9 cellular contexts compared by ENCODE assay signal in genomic region chr19:41299755-41300089, GRCh38.
DNase-seq lines count a peak whose midpoint lies in the region; ATAC-seq and FAIRE-seq lines count a peak whose summit lies in the region.
"Had no signal": no experiment of that assay in that cellular context is flagged by ENCODE, and none has a peak within 500 bp of the region (broad histone marks: within the 10 kb centered on the region; RNA-seq: fewer than 3 reads in every experiment).

No MANE protein-coding gene starts in this region.

- H3K27me3 ChIP-seq in effector memory CD4-positive, alpha-beta T cell (replicated peaks; ENCODE audit: control insufficient read depth, insufficient read depth, low read length, poor library complexity, severe bottlenecking) = no peaks in the 10 kb centered on the region

- no peaks in the 10 kb centered on the region for H3K9me3 ChIP-seq in effector memory CD4-positive, alpha-beta T cell (ENCODE audit: control insufficient read depth, low read length)

- H3K27ac ChIP-seq in effector memory CD4-positive, alpha-beta T cell (ENCODE audit: insufficient read depth, low read length, poor library complexity, severe bottlenecking) = peak overlapping the region; percentile 81

- DNase-seq in DMS79 (lab: John Stamatoyannopoulos, UW) = peak; percentile 48
- peak; percentile 37 for DNase-seq in RCC 7860 (ENCODE audit: low spot score)
- DNase-seq in effector memory CD4-positive, alpha-beta T cell = peak in 1 of 3 donors; percentile 51
- peak; percentile 42 for DNase-seq in non-pigmented ciliary epithelial cell (ENCODE audit: low read depth)
- no peak for DNase-seq in GM19239 (ENCODE audit: insufficient read length, low spot score)

- FAIRE-seq in RCC 7860 (lab: Jason Lieb, UNC) (no peak), GM19239 (lab: Jason Lieb, UNC) (no peak)
- FAIRE-seq: frontal cortex had no signal

- peaks cover 62% of the 10 kb centered on the region for H3K36me3 ChIP-seq in effector memory CD4-positive, alpha-beta T cell (ENCODE audit: control insufficient read depth, insufficient read depth, low read length)

- H3K4me1 ChIP-seq in effector memory CD4-positive, alpha-beta T cell (ENCODE audit: control insufficient read depth, insufficient read depth, low read length, poor library complexity, severe bottlenecking) = peaks cover 90% of the 10 kb centered on the region

- ATAC-seq in GM18868 (IDR thresholded peaks at IDR 0.05; ENCODE audit: unreplicated experiment) (no peak), HG03108 (IDR thresholded peaks at IDR 0.05; ENCODE audit: unreplicated experiment) (no peak), HG03457 (IDR thresholded peaks at IDR 0.05; ENCODE audit: unreplicated experiment) (no peak)

- H3K4me3 ChIP-seq in effector memory CD4-positive, alpha-beta T cell (ENCODE audit: insufficient read depth, low read depth, low read length, poor library complexity, severe bottlenecking) = no peak overlapping the region
